ENCODE assay signal across 1 cellular context in the genomic region with DNA sequence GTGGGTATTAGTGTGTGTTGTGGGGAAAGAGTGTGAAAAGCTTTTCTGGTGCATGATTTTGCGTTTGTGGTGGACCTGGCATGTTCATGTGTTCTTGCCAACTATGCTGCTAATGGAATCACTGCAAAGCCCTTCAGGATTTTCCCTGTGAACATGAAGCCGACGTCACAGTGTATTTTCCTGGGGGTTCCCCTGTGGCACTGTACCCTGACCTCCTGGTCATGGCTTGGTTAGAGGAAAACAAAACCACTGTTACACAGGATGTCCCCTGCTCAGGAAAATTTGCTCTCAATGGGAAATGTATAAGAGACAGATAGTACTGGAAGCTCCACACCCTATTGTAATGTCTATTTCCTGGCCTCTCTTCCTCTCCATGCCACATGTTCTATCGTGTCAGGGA.
TF ChIP-seq lines count a peak whose summit lies in the region.

No MANE protein-coding gene starts in this region.

TF ChIP-seq in WTC11, 78 proteins besides CTCF, POLR2A, EP300 and RAD21 (continued from another document):
- TF ChIP-seq, protein P1, sequence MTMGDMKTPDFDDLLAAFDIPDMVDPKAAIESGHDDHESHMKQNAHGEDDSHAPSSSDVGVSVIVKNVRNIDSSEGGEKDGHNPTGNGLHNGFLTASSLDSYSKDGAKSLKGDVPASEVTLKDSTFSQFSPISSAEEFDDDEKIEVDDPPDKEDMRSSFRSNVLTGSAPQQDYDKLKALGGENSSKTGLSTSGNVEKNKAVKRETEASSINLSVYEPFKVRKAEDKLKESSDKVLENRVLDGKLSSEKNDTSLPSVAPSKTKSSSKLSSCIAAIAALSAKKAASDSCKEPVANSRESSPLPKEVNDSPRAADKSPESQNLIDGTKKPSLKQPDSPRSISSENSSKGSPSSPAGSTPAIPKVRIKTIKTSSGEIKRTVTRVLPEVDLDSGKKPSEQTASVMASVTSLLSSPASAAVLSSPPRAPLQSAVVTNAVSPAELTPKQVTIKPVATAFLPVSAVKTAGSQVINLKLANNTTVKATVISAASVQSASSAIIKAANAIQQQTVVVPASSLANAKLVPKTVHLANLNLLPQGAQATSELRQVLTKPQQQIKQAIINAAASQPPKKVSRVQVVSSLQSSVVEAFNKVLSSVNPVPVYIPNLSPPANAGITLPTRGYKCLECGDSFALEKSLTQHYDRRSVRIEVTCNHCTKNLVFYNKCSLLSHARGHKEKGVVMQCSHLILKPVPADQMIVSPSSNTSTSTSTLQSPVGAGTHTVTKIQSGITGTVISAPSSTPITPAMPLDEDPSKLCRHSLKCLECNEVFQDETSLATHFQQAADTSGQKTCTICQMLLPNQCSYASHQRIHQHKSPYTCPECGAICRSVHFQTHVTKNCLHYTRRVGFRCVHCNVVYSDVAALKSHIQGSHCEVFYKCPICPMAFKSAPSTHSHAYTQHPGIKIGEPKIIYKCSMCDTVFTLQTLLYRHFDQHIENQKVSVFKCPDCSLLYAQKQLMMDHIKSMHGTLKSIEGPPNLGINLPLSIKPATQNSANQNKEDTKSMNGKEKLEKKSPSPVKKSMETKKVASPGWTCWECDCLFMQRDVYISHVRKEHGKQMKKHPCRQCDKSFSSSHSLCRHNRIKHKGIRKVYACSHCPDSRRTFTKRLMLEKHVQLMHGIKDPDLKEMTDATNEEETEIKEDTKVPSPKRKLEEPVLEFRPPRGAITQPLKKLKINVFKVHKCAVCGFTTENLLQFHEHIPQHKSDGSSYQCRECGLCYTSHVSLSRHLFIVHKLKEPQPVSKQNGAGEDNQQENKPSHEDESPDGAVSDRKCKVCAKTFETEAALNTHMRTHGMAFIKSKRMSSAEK (CRISPR knock-in tag; IDR thresholded peaks at IDR 0.05; ENCODE audit: borderline replicate concordance) = no peak
- TF ChIP-seq NFATC4 (CRISPR knock-in tag; IDR thresholded peaks at IDR 0.05) = no peak
- TF ChIP-seq, protein P2, sequence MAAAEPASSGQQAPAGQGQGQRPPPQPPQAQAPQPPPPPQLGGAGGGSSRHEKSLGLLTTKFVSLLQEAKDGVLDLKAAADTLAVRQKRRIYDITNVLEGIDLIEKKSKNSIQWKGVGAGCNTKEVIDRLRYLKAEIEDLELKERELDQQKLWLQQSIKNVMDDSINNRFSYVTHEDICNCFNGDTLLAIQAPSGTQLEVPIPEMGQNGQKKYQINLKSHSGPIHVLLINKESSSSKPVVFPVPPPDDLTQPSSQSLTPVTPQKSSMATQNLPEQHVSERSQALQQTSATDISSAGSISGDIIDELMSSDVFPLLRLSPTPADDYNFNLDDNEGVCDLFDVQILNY (CRISPR knock-in tag; IDR thresholded peaks at IDR 0.05) = no peak
